In the genomic region with DNA sequence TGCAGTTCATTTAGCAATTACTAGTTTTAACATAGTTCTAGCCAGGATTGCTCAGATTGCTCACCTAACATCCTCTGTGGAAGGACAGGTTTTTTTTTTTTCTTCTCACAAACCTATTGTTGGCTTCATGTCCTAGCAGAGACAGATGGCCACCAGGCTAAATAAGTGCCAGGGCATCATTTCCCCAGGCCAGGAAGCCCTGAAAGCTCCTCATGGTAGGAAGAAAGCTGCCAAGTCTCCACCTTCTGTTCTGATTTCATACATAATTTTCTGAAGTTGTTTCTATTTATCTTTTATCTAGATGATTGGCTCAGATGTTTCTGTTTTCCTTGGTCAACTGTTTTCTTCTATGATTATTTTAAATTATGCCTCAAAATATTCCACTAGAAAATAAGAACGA, we compare ENCODE assay signal across 1 cellular context.
TF ChIP-seq lines count a peak whose summit lies in the region.

No MANE protein-coding gene starts in this region.

TF ChIP-seq in GM12878, 131 proteins besides CTCF, POLR2A, EP300 and RAD21:
- TF ChIP-seq SRF (IDR thresholded peaks at IDR 0.05; ENCODE audit: low read depth in 2 of 2, low read length in 2 of 2) (no peak), DPF2 (IDR thresholded peaks at IDR 0.05) (no peak), NFYA (IDR thresholded peaks at IDR 0.05; ENCODE audit: borderline replicate concordance, low read depth, low read length) (no peak), SIN3A (IDR thresholded peaks at IDR 0.05; ENCODE audit: low read depth, low read length) (no peak), POU2F2 (IDR thresholded peaks at IDR 0.05; ENCODE audit: borderline replicate concordance, low read depth, low read length) (no peak), KDM1A (IDR thresholded peaks at IDR 0.05; ENCODE audit: borderline replicate concordance) (no peak), ZNF384 (IDR thresholded peaks at IDR 0.05; ENCODE audit: borderline replicate concordance, low read depth, low read length) (no peak), ZZZ3 (IDR thresholded peaks at IDR 0.05; ENCODE audit: control insufficient read depth, insufficient read length, low read depth) (no peak), KAT2A (conservative IDR thresholded peaks at IDR 0.05; ENCODE audit: control insufficient read depth, low read depth, low read length) (no peak)
- TF ChIP-seq, protein P1, sequence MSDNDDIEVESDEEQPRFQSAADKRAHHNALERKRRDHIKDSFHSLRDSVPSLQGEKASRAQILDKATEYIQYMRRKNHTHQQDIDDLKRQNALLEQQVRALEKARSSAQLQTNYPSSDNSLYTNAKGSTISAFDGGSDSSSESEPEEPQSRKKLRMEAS (IDR thresholded peaks at IDR 0.05; ENCODE audit: low read depth, low read length) = no peak
- TF ChIP-seq, protein P2, sequence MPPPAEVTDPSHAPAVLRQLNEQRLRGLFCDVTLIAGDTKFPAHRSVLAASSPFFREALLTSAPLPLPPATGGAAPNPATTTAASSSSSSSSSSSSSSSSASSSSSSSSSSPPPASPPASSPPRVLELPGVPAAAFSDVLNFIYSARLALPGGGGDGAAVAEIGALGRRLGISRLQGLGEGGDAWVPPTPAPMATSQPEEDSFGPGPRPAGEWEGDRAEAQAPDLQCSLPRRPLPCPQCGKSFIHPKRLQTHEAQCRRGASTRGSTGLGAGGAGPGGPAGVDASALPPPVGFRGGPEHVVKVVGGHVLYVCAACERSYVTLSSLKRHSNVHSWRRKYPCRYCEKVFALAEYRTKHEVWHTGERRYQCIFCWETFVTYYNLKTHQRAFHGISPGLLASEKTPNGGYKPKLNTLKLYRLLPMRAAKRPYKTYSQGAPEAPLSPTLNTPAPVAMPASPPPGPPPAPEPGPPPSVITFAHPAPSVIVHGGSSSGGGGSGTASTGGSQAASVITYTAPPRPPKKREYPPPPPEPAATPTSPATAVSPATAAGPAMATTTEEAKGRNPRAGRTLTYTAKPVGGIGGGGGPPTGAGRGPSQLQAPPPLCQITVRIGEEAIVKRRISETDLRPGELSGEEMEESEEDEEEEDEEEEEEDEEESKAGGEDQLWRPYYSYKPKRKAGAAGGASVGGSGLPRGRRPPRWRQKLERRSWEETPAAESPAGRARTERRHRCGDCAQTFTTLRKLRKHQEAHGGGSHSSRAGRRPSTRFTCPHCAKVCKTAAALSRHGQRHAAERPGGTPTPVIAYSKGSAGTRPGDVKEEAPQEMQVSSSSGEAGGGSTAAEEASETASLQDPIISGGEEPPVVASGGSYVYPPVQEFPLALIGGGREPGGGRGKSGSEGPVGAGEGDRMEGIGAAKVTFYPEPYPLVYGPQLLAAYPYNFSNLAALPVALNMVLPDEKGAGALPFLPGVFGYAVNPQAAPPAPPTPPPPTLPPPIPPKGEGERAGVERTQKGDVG (CRISPR knock-in tag; IDR thresholded peaks at IDR 0.05) = no peak
- TF ChIP-seq, protein P3, sequence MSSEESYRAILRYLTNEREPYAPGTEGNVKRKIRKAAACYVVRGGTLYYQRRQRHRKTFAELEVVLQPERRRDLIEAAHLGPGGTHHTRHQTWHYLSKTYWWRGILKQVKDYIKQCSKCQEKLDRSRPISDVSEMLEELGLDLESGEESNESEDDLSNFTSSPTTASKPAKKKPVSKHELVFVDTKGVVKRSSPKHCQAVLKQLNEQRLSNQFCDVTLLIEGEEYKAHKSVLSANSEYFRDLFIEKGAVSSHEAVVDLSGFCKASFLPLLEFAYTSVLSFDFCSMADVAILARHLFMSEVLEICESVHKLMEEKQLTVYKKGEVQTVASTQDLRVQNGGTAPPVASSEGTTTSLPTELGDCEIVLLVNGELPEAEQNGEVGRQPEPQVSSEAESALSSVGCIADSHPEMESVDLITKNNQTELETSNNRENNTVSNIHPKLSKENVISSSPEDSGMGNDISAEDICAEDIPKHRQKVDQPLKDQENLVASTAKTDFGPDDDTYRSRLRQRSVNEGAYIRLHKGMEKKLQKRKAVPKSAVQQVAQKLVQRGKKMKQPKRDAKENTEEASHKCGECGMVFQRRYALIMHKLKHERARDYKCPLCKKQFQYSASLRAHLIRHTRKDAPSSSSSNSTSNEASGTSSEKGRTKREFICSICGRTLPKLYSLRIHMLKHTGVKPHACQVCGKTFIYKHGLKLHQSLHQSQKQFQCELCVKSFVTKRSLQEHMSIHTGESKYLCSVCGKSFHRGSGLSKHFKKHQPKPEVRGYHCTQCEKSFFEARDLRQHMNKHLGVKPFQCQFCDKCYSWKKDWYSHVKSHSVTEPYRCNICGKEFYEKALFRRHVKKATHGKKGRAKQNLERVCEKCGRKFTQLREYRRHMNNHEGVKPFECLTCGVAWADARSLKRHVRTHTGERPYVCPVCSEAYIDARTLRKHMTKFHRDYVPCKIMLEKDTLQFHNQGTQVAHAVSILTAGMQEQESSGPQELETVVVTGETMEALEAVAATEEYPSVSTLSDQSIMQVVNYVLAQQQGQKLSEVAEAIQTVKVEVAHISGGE (CRISPR knock-in tag; IDR thresholded peaks at IDR 0.05) = no peak
- TF ChIP-seq, protein P4, sequence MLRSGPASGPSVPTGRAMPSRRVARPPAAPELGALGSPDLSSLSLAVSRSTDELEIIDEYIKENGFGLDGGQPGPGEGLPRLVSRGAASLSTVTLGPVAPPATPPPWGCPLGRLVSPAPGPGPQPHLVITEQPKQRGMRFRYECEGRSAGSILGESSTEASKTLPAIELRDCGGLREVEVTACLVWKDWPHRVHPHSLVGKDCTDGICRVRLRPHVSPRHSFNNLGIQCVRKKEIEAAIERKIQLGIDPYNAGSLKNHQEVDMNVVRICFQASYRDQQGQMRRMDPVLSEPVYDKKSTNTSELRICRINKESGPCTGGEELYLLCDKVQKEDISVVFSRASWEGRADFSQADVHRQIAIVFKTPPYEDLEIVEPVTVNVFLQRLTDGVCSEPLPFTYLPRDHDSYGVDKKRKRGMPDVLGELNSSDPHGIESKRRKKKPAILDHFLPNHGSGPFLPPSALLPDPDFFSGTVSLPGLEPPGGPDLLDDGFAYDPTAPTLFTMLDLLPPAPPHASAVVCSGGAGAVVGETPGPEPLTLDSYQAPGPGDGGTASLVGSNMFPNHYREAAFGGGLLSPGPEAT (IDR thresholded peaks at IDR 0.05; ENCODE audit: low read depth) = no peak
